8 cellular contexts compared by ENCODE assay signal in the genomic region with DNA sequence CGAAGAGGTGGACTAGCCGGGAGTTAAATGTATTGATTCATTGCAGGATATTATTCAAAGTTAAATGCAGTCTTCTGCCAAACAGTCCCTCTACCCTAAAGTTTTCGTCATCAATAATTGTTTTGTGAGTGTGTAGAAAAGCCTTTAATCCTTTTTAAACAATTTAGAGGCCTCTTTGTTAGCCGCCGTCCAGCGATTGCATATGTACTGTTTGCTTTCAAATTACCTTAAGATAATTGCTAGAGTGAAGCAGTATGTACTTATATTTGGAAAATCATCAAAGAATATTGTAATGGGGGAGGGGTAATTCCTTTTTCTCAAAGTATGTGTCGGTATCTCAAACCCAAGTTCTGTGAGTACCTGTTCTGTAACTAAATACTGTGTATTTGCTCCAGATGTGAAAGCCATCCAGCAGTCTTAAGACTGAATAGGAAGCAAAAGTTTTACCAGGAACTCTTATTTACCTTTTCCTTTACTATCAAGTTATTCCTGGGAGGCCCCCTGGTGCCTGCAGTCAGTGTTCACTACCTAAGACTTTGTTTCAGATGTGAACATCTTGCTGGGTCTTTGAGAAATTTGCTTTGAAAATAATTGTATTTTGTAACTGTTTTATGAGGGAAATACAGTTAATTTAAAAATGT. TPM values are rescaled to one million over a fixed set of nuclear protein-coding genes. Genes with fewer than 3 reads are reported as not detected.
A peak's percentile ranks its signal among the peaks of the same experiment; 100 is the strongest.
DNase-seq lines count a peak whose midpoint lies in the region; ATAC-seq, FAIRE-seq and TF ChIP-seq lines count a peak whose summit lies in the region.

No MANE protein-coding gene starts in this region.

- H3K4me1 Mint-ChIP-seq in chondrocyte (ENCODE audit: low read depth), result peaks cover 57% of the 10 kb centered on the region

- H3K27me3 ChIP-seq in MM.1S (replicated peaks; ENCODE audit: insufficient read depth, low read length) (no peaks in the 10 kb centered on the region), HepG2 (ENCODE audit: control insufficient read depth in 1 of 2, insufficient read depth in 2 of 2, low read length in 2 of 2) (no peaks in the 10 kb centered on the region; a peak in 1 of 5 replicates)

- TF ChIP-seq POLR2A in HepG2 (IDR thresholded peaks at IDR 0.05; ENCODE audit: insufficient read depth in 1 of 2, low read depth in 2 of 2, low read length in 2 of 2), result no peak

- peak overlapping the region; percentile 93 for H3K4me3 ChIP-seq in MM.1S (ENCODE audit: low read length)
- peak overlapping the region; percentile 91 to 98 (median 95) for H3K4me3 ChIP-seq in HepG2 (replicated peaks in 1 of 3; ENCODE audit: insufficient read depth in 1 of 3, low read depth in 2 of 3, low read length in 3 of 3)

- peak overlapping the region; percentile 97 for H3K9ac ChIP-seq in MM.1S (ENCODE audit: low read length)
- peak overlapping the region; percentile 99 for H3K9ac ChIP-seq in HepG2 (ENCODE audit: insufficient read depth, low read depth, low read length)

- TF ChIP-seq EP300 in HepG2 (IDR thresholded peaks at IDR 0.05; ENCODE audit: low read depth in 2 of 2, low read length in 2 of 2) (0 out of 4 replicates have a peak, but pooled peaks of 1 of the 2 experiments have one; percentile 9), HepG2 (CRISPR knock-in tag; IDR thresholded peaks at IDR 0.05; ENCODE audit: borderline replicate concordance) (no peak)

- H3K9me3 ChIP-seq in MM.1S (replicated peaks; ENCODE audit: insufficient read depth, low read length) (no peaks in the 10 kb centered on the region), HepG2 (ENCODE audit: low read length) (no peaks in the 10 kb centered on the region)

- no peak for FAIRE-seq in HepG2 (lab: Jason Lieb, UNC)

- H3F3A ChIP-seq in MM.1S (ENCODE audit: insufficient read depth, low read length), result peaks cover 15% of the 10 kb centered on the region

- H3K79me2 ChIP-seq in MM.1S (ENCODE audit: low read length), result peaks cover 65% of the 10 kb centered on the region
- H3K79me2 ChIP-seq in HepG2 (ENCODE audit: insufficient read depth, low read length), result peaks cover 59% of the 10 kb centered on the region

- H3K27ac ChIP-seq in MM.1S (ENCODE audit: low read length) (peak overlapping the region; percentile 96; the same call in 1 of the 2 replicates), HepG2 (ENCODE audit: extremely low read length, insufficient read depth, low read length) (peak overlapping the region; percentile 96)

- ATAC-seq in HepG2, result no peak
- ATAC-seq in GM18519 (IDR thresholded peaks at IDR 0.05; ENCODE audit: low FRiP score, unreplicated experiment), result no peak
- ATAC-seq in GM18511 (IDR thresholded peaks at IDR 0.05; ENCODE audit: unreplicated experiment), result no peak

- H3K36me3 Mint-ChIP-seq in chondrocyte (ENCODE audit: low read depth), result peaks cover 10% of the 10 kb centered on the region

- peak; percentile 39 for DNase-seq in ELF-1 (ENCODE audit: low read depth, low spot score)
- DNase-seq in MM.1S, result peak; percentile 61
- DNase-seq in UCSD-AML1 (lab: John Stamatoyannopoulos, UW; ENCODE audit: unreplicated experiment), result peak; percentile 42
- no peak for DNase-seq in chondrocyte (ENCODE audit: low spot score)
- DNase-seq in HepG2 (ENCODE audit: low spot score), result peak; percentile 69
- DNase-seq in stimulated activated CD8-positive, alpha-beta memory T cell treated with anti-CD3 and anti-CD28 coated beads, Interleukin-12 subunit alpha, Interleukin-12 subunit beta, amount 100 ng/mL, for 4 hours (ENCODE audit: low read depth), result peak; percentile 8

- no peaks in the 10 kb centered on the region for H3K9me3 Mint-ChIP-seq in chondrocyte (ENCODE audit: low read depth)

- H3K27me3 Mint-ChIP-seq in chondrocyte (ENCODE audit: low read depth), result no peaks in the 10 kb centered on the region

- H3K9me2 ChIP-seq in MM.1S (replicated peaks; ENCODE audit: insufficient read depth, low read length), result no peaks in the 10 kb centered on the region

- in situ Hi-C loops in HepG2 (cut with HindIII; ENCODE audit: extremely low pct_ligation_motif_present, low pct_unique_long_range_greater_than_20kb), result loop anchor here (10.0 kb wide), 1 partner anchor 158 kb away; no protein-coding TSS in a partner anchor

- peaks cover 19% of the 10 kb centered on the region for H3K4me1 ChIP-seq in MM.1S (ENCODE audit: low read length)
- H3K4me1 ChIP-seq in HepG2 (ENCODE audit: insufficient read depth, low read length), result peaks cover 52% of the 10 kb centered on the region

- POLR2A ChIA-PET in HepG2 (lab: Yijun Ruan, JAX), result no interaction called here

- TF ChIP-seq CTCF in MM.1S (IDR thresholded peaks at IDR 0.05; ENCODE audit: low read length) (peak; percentile 68), chondrocyte (IDR thresholded peaks at IDR 0.05) (peak; percentile 92), HepG2 (CRISPR knock-in tag; IDR thresholded peaks at IDR 0.05) (peak; percentile 68)

- CTCF ChIA-PET in HepG2 (lab: Yijun Ruan, JAX; ENCODE audit: low intra/inter-chr PET ratio, low total read pairs), result interaction anchor here (1.8 to 4.1 kb wide), 2 partner anchors 159 to 187 kb away, joined by 12 to 32 read pairs; no protein-coding TSS in a partner anchor

- H3K36me3 ChIP-seq in MM.1S (replicated peaks; ENCODE audit: insufficient read depth, low read length), result no peaks in the 10 kb centered on the region
- peaks cover 0 to 3% of the 10 kb centered on the region in 2 experiments; a peak in 1 of 5 replicates for H3K36me3 ChIP-seq in HepG2 (replicated peaks in 1 of 2; ENCODE audit: control insufficient read depth in 1 of 2, insufficient read depth in 2 of 2, low read length in 2 of 2)

- H3K4me2 ChIP-seq in MM.1S (ENCODE audit: low read depth, low read length), result peak overlapping the region; percentile 69
- peak overlapping the region; percentile 82 for H3K4me2 ChIP-seq in HepG2 (ENCODE audit: low read depth, low read length)

- H2AFZ ChIP-seq in MM.1S (ENCODE audit: low read length) (no peak overlapping the region), HepG2 (ENCODE audit: low read length) (no peak overlapping the region)

- peaks cover 39% of the 10 kb centered on the region for H4K20me1 ChIP-seq in MM.1S (ENCODE audit: insufficient read depth, low read length)
- peaks cover 54% of the 10 kb centered on the region for H4K20me1 ChIP-seq in HepG2 (ENCODE audit: insufficient read depth, low read length)

- WGBS in HepG2 (ENCODE audit: low lambda C conversion rate), result under 1% methylated on average over 7 of the region's 7 CpGs

- BruUV-seq in HepG2 (replicated peaks; lab: Mats Ljungman, UMichigan), result TSS peak; percentile 58

- H3K4me3 Mint-ChIP-seq in chondrocyte (ENCODE audit: unreplicated experiment), result peak overlapping the region; percentile 90

- intact Hi-C loops in HepG2 (cut with micrococcal nuclease; ENCODE audit: unreplicated experiment), result loop anchor here (1.0 kb wide), 3 partner anchors 132 to 186 kb away; no protein-coding TSS in a partner anchor

- H3K27ac Mint-ChIP-seq in chondrocyte (ENCODE audit: unreplicated experiment), result peak overlapping the region; percentile 98

- peak; percentile 55; the same call in 1 of the 2 replicates for TF ChIP-seq RAD21 in HepG2 (CRISPR knock-in tag; IDR thresholded peaks at IDR 0.05)

RNA-seq across cellular contexts. Expression of a gene that starts 1.5 kb away (rescaled TPM):
- total RNA-seq in chondrocyte (440 to 474 TPM (median 447 TPM) in 3 replicates), HepG2 (2016; rRNA removed; fragmentation: Illumina TruSeq; extraction: Trizol) (109 and 209 TPM in 2 replicates)
- total RNA-seq in HepG2 (2016; cell fraction: cytosol; rRNA removed; fragmentation: Illumina TruSeq; extraction: Trizol; ENCODE audit: low read depth), result 28.8 and 29.0 TPM in 2 replicates
- total RNA-seq in HepG2 (2016; cell fraction: insoluble cytoplasmic fraction; rRNA removed; fragmentation: Illumina TruSeq; extraction: Trizol), result 121 and 212 TPM in 2 replicates
- 59.6 and 72.2 TPM in 2 replicates for total RNA-seq in HepG2 (2016; cell fraction: membrane; rRNA removed; fragmentation: Illumina TruSeq; extraction: Trizol)
- total RNA-seq in HepG2 (2016; cell fraction: nucleus; rRNA removed; fragmentation: Illumina TruSeq; extraction: Trizol), result 57.8 and 68.3 TPM in 2 replicates
- polyA plus RNA-seq in HepG2 (2011; rRNA removed), result 33.8 and 46.9 TPM in 2 replicates
- 16.7 and 32.3 TPM in 2 replicates for polyA plus RNA-seq in HepG2 (2011; cell fraction: cytosol; rRNA removed)
- 10.9 and 14.0 TPM in 2 replicates for polyA plus RNA-seq in HepG2 (2011; cell fraction: nucleus; rRNA removed)
- polyA plus RNA-seq in HepG2 (2012), result 59.6 and 76.3 TPM in 2 replicates
- 16.4 and 17.8 TPM in 2 replicates for polyA plus RNA-seq in HepG2 (2016; cell fraction: cytosol; fragmentation: Illumina TruSeq; extraction: Trizol; ENCODE audit: low read depth)
- 155 and 164 TPM in 2 replicates for polyA plus RNA-seq in HepG2 (2016; cell fraction: insoluble cytoplasmic fraction; fragmentation: Illumina TruSeq; extraction: Trizol; ENCODE audit: low read depth)
- 52.5 and 53.7 TPM in 2 replicates for polyA plus RNA-seq in HepG2 (2016; cell fraction: membrane; fragmentation: Illumina TruSeq; extraction: Trizol; ENCODE audit: low read depth)
- polyA plus RNA-seq in HepG2 (2016; cell fraction: nucleus; fragmentation: Illumina TruSeq; extraction: Trizol; ENCODE audit: insufficient read depth, low read depth), result 64.6 and 65.7 TPM in 2 replicates
- 97.2 and 138 TPM in 2 replicates for polyA minus RNA-seq in HepG2 (2011; rRNA and poly(A)+ RNA removed; ENCODE audit: low replicate concordance)
- 91.3 and 96.5 TPM in 2 replicates for polyA minus RNA-seq in HepG2 (2011; cell fraction: cytosol; rRNA and poly(A)+ RNA removed)
- polyA minus RNA-seq in HepG2 (2011; cell fraction: nucleus; rRNA and poly(A)+ RNA removed), result 80.1 and 83.7 TPM in 2 replicates

RNA-seq across cellular contexts. Expression of a gene that starts 57.5 kb away (rescaled TPM):
- 1.6 to 3.4 TPM (median 1.6 TPM) in 3 replicates for total RNA-seq in chondrocyte
- 0.17 and 0.75 TPM in 2 replicates for total RNA-seq in HepG2 (2016; rRNA removed; fragmentation: Illumina TruSeq; extraction: Trizol)
- total RNA-seq in HepG2 (2016; cell fraction: cytosol; rRNA removed; fragmentation: Illumina TruSeq; extraction: Trizol; ENCODE audit: low read depth), result 0.20 TPM in 1 of 2 replicates, not detected in the other
- total RNA-seq in HepG2 (2016; cell fraction: insoluble cytoplasmic fraction; rRNA removed; fragmentation: Illumina TruSeq; extraction: Trizol), result 0.89 TPM in 1 of 2 replicates, not detected in the other
- total RNA-seq in HepG2 (2016; cell fraction: membrane; rRNA removed; fragmentation: Illumina TruSeq; extraction: Trizol), result 0.38 and 1.0 TPM in 2 replicates
- 1.3 and 1.6 TPM in 2 replicates for total RNA-seq in HepG2 (2016; cell fraction: nucleus; rRNA removed; fragmentation: Illumina TruSeq; extraction: Trizol)
- polyA plus RNA-seq in HepG2 (2011; rRNA removed), result 0.08 and 0.32 TPM in 2 replicates
- polyA plus RNA-seq in HepG2 (2011; cell fraction: cytosol; rRNA removed), result not detected in 2 replicates
- polyA plus RNA-seq in HepG2 (2011; cell fraction: nucleus; rRNA removed), result 0.11 and 0.17 TPM in 2 replicates
- 0.89 and 2.8 TPM in 2 replicates for polyA plus RNA-seq in HepG2 (2012)
- polyA plus RNA-seq in HepG2 (2016; cell fraction: cytosol; fragmentation: Illumina TruSeq; extraction: Trizol; ENCODE audit: low read depth), result not detected in 2 replicates
- not detected in 2 replicates for polyA plus RNA-seq in HepG2 (2016; cell fraction: insoluble cytoplasmic fraction; fragmentation: Illumina TruSeq; extraction: Trizol; ENCODE audit: low read depth)
- not detected in 2 replicates for polyA plus RNA-seq in HepG2 (2016; cell fraction: membrane; fragmentation: Illumina TruSeq; extraction: Trizol; ENCODE audit: low read depth)
- polyA plus RNA-seq in HepG2 (2016; cell fraction: nucleus; fragmentation: Illumina TruSeq; extraction: Trizol; ENCODE audit: insufficient read depth, low read depth), result 0.77 and 0.91 TPM in 2 replicates
- 0.26 and 1.1 TPM in 2 replicates for polyA minus RNA-seq in HepG2 (2011; rRNA and poly(A)+ RNA removed; ENCODE audit: low replicate concordance)
- not detected in 2 replicates for polyA minus RNA-seq in HepG2 (2011; cell fraction: cytosol; rRNA and poly(A)+ RNA removed)
- polyA minus RNA-seq in HepG2 (2011; cell fraction: nucleus; rRNA and poly(A)+ RNA removed), result 7.1 TPM in 2 replicates
